21 cellular contexts compared by ENCODE assay signal in the genomic region with DNA sequence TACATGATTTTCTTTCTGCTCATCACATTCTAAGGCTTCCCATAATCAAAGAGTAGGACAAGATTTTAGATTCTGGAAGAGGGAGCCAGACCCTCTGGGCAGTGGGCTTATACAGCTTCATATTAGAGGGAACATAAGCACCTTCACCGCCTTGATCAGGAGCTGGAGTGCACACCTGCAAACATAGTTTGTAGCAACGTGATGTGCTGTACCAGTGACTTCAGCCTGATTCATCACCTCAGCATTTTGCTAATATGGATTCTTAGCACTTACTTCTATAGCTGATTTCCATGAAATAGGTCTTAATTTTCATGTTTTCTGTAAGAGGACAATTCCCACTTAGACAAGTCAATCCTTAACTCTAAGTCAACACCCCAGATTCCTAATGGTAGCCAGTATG. TPM values are rescaled to one million over a fixed set of nuclear protein-coding genes. Genes with fewer than 3 reads are reported as not detected.
A peak's percentile ranks its signal among the peaks of the same experiment; 100 is the strongest.
DNase-seq lines count a peak whose midpoint lies in the region; TF ChIP-seq lines count a peak whose summit lies in the region.
"Had no signal": no experiment of that assay in that cellular context is flagged by ENCODE, and none has a peak within 500 bp of the region (broad histone marks: within the 10 kb centered on the region; RNA-seq: fewer than 3 reads in every experiment).

No MANE protein-coding gene starts in this region.

- CTCF ChIA-PET in PC-9 (lab: Charles Lee), result interaction anchor here (0.6 kb wide), 1 partner anchor 18 kb away, joined by 3 read pairs; no protein-coding TSS in a partner anchor

- H3K79me2 ChIP-seq in PC-9 (ENCODE audit: low read depth), result no peaks in the 10 kb centered on the region
- no peaks in the 10 kb centered on the region for H3K79me2 ChIP-seq in smooth muscle cell (ENCODE audit: low read depth)

- no peaks in the 10 kb centered on the region for H3K36me3 Mint-ChIP-seq in nephron (ENCODE audit: low read depth)
- H3K36me3 Mint-ChIP-seq: CD4-positive, alpha-beta memory T cell had no signal

- H3K27ac ChIP-seq in PC-9, result no peak overlapping the region
- H3K27ac ChIP-seq in smooth muscle cell (ENCODE audit: low read depth), result no peak overlapping the region
- no peak overlapping the region for H3K27ac ChIP-seq in dorsolateral prefrontal cortex
- H3K27ac ChIP-seq: Peyer's patch had no signal

- H3K4me1 Mint-ChIP-seq in nephron, result peaks cover 7% of the 10 kb centered on the region
- H3K4me1 Mint-ChIP-seq: CD4-positive, alpha-beta memory T cell had no signal

- peak overlapping the region; percentile 24; the same call in 1 of the 2 replicates for H3K4me3 ChIP-seq in PC-9
- H3K4me3 ChIP-seq in epithelial cell of esophagus (ENCODE audit: low read length), result no peak overlapping the region
- no peak overlapping the region for H3K4me3 ChIP-seq in smooth muscle cell
- no peak overlapping the region for H3K4me3 ChIP-seq in dorsolateral prefrontal cortex
- H3K4me3 ChIP-seq: MG63, Peyer's patch had no signal

- WGBS in smooth muscle cell (ENCODE audit: low lambda C conversion rate), result 89% methylated on average over 2 of the region's 2 CpGs

- 0 out of 2 replicates have a peak, but pooled peaks cover 5% of the 10 kb centered on the region for H3K4me1 ChIP-seq in PC-9 (replicated peaks; ENCODE audit: insufficient read depth)
- no peaks in the 10 kb centered on the region for H3K4me1 ChIP-seq in smooth muscle cell (ENCODE audit: low read depth)
- H3K4me1 ChIP-seq: Peyer's patch had no signal

- intact Hi-C loops in PC-9 (cut with micrococcal nuclease; ENCODE audit: unreplicated experiment), result no loop called here
- intact Hi-C loops in dorsolateral prefrontal cortex (cut with DNase I), result no loop called here

- no peaks in the 10 kb centered on the region for H3K27me3 Mint-ChIP-seq in nephron (ENCODE audit: low read depth)
- H3K27me3 Mint-ChIP-seq: CD4-positive, alpha-beta memory T cell had no signal

- H2AFZ ChIP-seq in PC-9 (no peak overlapping the region), smooth muscle cell (ENCODE audit: low read depth) (peak overlapping the region; percentile 62)

- H3K9ac ChIP-seq in smooth muscle cell (ENCODE audit: low read depth), result no peak overlapping the region

- no peak overlapping the region for H3K27ac Mint-ChIP-seq in nephron
- H3K27ac Mint-ChIP-seq: CD4-positive, alpha-beta memory T cell had no signal

- H3K27me3 ChIP-seq in PC-9 (ENCODE audit: insufficient read depth, low read depth) (no peaks in the 10 kb centered on the region), smooth muscle cell (ENCODE audit: low read depth) (no peaks in the 10 kb centered on the region), dorsolateral prefrontal cortex (peaks cover 0 to 3% (median 0%) of the 10 kb centered on the region in 45 donors)
- H3K27me3 ChIP-seq: MG63, Peyer's patch had no signal

- TF ChIP-seq CTCF in PC-9 (conservative IDR thresholded peaks at IDR 0.05) (no peak), epithelial cell of esophagus (IDR thresholded peaks at IDR 0.05; ENCODE audit: insufficient read depth, low read depth, low read length, missing control alignments) (no peak), nephron (IDR thresholded peaks at IDR 0.05; ENCODE audit: unreplicated experiment in 3 of 3) (no peak), smooth muscle cell (IDR thresholded peaks at IDR 0.05; ENCODE audit: borderline replicate concordance, insufficient read depth, poor library complexity, severe bottlenecking) (no peak), dorsolateral prefrontal cortex (IDR thresholded peaks at IDR 0.05 in 54 of 56, conservative IDR thresholded peaks at IDR 0.05 in 2 of 56; ENCODE audit: low read depth in 1 of 56, partially characterized antibody in 56 of 56) (no peak)

- H4K20me1 ChIP-seq in PC-9 (ENCODE audit: insufficient read depth) (no peaks in the 10 kb centered on the region), smooth muscle cell (ENCODE audit: low read depth) (no peaks in the 10 kb centered on the region)

- H3K36me3 ChIP-seq in PC-9 (ENCODE audit: low read depth) (no peaks in the 10 kb centered on the region), smooth muscle cell (ENCODE audit: low read depth) (no peaks in the 10 kb centered on the region)
- H3K36me3 ChIP-seq: MG63, Peyer's patch had no signal

- no peaks in the 10 kb centered on the region for H3F3A ChIP-seq in PC-9 (ENCODE audit: insufficient read depth, low read depth)
- H3F3A ChIP-seq in smooth muscle cell (ENCODE audit: low read depth), result no peaks in the 10 kb centered on the region

- peak overlapping the region; percentile 40 to 64 (median 45) for H3K4me3 Mint-ChIP-seq in nephron

- POLR2A ChIA-PET in PC-9 (lab: Charles Lee; ENCODE audit: unreplicated experiment), result no interaction called here

- DNase-seq in PC-9 (no peak), epithelial cell of esophagus (ENCODE audit: low read depth) (peak; percentile 46), smooth muscle cell (lab: John Stamatoyannopoulos, UW; ENCODE audit: unreplicated experiment) (no peak), globus pallidus (ENCODE audit: low spot score) (no peak), dorsolateral prefrontal cortex (no peak)
- DNase-seq in stimulated activated CD4-positive, alpha-beta T cell treated with anti-CD3 and anti-CD28 coated beads, Interleukin-1b, Interleukin-23, amount 100 ng/mL, for 48 hours, result no peak
- no peak for DNase-seq in activated CD8-positive, alpha-beta memory T cell treated with anti-CD3 and anti-CD28 coated beads, Interleukin-2, amount 50 U/mL, for 48 hours
- DNase-seq: C1 segment of cervical spinal cord; Caco-2; CD4-positive, alpha-beta memory T cell; DMS 273 treated with DMSO at 0.1 percent for 48 hours; H7; KG1; MG63; NCI-H1417; NCI-H1694; NCI-H2029 treated with DMSO at 0.1 percent for 48 hours; NCI-H2227 treated with DMSO at 0.1 percent for 48 hours; Peyer's patch; SHP77 treated with DMSO at 0.1 percent for 48 hours had no signal

- peaks cover 10% of the 10 kb centered on the region for H3K9me3 Mint-ChIP-seq in nephron

- BruUV-seq in PC-9 (replicated peaks; lab: Mats Ljungman, UMichigan), result no TSS peak

- H3K9me2 ChIP-seq in PC-9 (ENCODE audit: insufficient read depth), result no peaks in the 10 kb centered on the region

- H3K9me3 ChIP-seq in PC-9 (ENCODE audit: insufficient read depth, low read depth) (no peaks in the 10 kb centered on the region), smooth muscle cell (replicated peaks; ENCODE audit: low read depth) (no peaks in the 10 kb centered on the region)
- H3K9me3 ChIP-seq: Caco-2, MG63, Peyer's patch had no signal

- H3K4me2 ChIP-seq in PC-9 (peak overlapping the region; percentile 55), smooth muscle cell (peak overlapping the region; percentile 12)

RNA-seq across cellular contexts. Expression of a gene that starts 36.7 kb away (rescaled TPM):
- total RNA-seq in PC-9 (2021), result 0.15 and 0.40 TPM in 2 replicates
- total RNA-seq in smooth muscle cell, result 51.3 and 58.8 TPM in 2 replicates
- polyA plus RNA-seq in smooth muscle cell, result 13.4 and 24.5 TPM in 2 replicates
- 10 to 100 TPM in 2 of 120 experiments, 1 to 10 TPM in 118; 1.8 to 10.2 (median 4.4) TPM for total RNA-seq in dorsolateral prefrontal cortex
